ENCODE assay signal across 24 cellular contexts in genomic region chr7:27367179-27367929, GRCh38.
"Had no signal": no experiment of that assay in that cellular context is flagged by ENCODE, and none has a peak within 500 bp of the region (broad histone marks: within the 10 kb centered on the region; RNA-seq: fewer than 3 reads in every experiment).

No MANE protein-coding gene starts in this region.

- H3K36me3 Mint-ChIP-seq: T-cell had no signal

- H3K27ac ChIP-seq: neutrophil, skin epidermis, suprapubic skin, upper lobe of left lung had no signal

- H3K36me3 ChIP-seq: neutrophil, suprapubic skin, upper lobe of left lung had no signal

- H3K4me1 Mint-ChIP-seq: activated T-helper 17 cell treated with anti-CD3 and anti-CD28 coated beads, Interleukin-2, amount 50 U/mL, for 72 hours; T-cell had no signal

- H3K27me3 ChIP-seq: neutrophil, suprapubic skin, upper lobe of left lung had no signal

- H3K27me3 Mint-ChIP-seq: dendritic cell treated with granulocyte-macrophage colony-stimulating factor and Interleukin-4, amounts not matched to agents 40 ng/mL and 50 ng/mL, for 4 days had no signal

- H3K4me3 Mint-ChIP-seq: activated T-helper 17 cell treated with anti-CD3 and anti-CD28 coated beads, Interleukin-2, amount 50 U/mL, for 72 hours; dendritic cell treated with granulocyte-macrophage colony-stimulating factor and Interleukin-4, amounts not matched to agents 40 ng/mL and 50 ng/mL, for 4 days; T-cell had no signal

- H3K9me3 ChIP-seq: neutrophil, suprapubic skin, upper lobe of left lung had no signal

- H3K9me3 Mint-ChIP-seq: activated T-helper 17 cell treated with anti-CD3 and anti-CD28 coated beads, Interleukin-2, amount 50 U/mL, for 72 hours; dendritic cell treated with granulocyte-macrophage colony-stimulating factor and Interleukin-4, amounts not matched to agents 40 ng/mL and 50 ng/mL, for 4 days; T-cell had no signal

- H3K27ac Mint-ChIP-seq: activated T-helper 17 cell treated with anti-CD3 and anti-CD28 coated beads, Interleukin-2, amount 50 U/mL, for 72 hours; dendritic cell treated with granulocyte-macrophage colony-stimulating factor and Interleukin-4, amounts not matched to agents 40 ng/mL and 50 ng/mL, for 4 days; T-cell had no signal

- ATAC-seq: activated CD4-positive, CD25-positive, alpha-beta regulatory T cell treated with anti-CD3 and anti-CD28 coated beads, Interleukin-2, amount 50 U/mL, for 24 hours; left cardiac atrium had no signal

- H3K4me3 ChIP-seq: lung, skin epidermis, suprapubic skin, upper lobe of left lung had no signal

- DNase-seq: activated CD4-positive, alpha-beta T cell treated with anti-CD3 and anti-CD28 coated beads, Interleukin-2, amount 50 U/mL, for 4 hours; activated naive CD4-positive, alpha-beta T cell treated with Interleukin-2 at 50 U/mL for 16 hours; activated T-cell treated with anti-CD3 and anti-CD28 coated beads for 4 hours; aorta; effector memory CD4-positive, alpha-beta T cell; foreskin melanocyte; head of caudate nucleus; left cardiac atrium; midbrain; posterior cingulate gyrus; stimulated activated CD4-positive, alpha-beta T cell treated with anti-CD3 and anti-CD28 coated beads, Interleukin-15, amount 100 ng/mL, for 24 hours; stimulated activated CD4-positive, alpha-beta T cell treated with anti-CD3 and anti-CD28 coated beads, Interleukin-4, amount 100 ng/mL, for 4 hours; stimulated activated CD8-positive, alpha-beta memory T cell treated with anti-CD3 and anti-CD28 coated beads, Interleukin-4, amount 100 ng/mL, for 48 hours; stimulated activated naive CD4-positive, alpha-beta T cell treated with Interleukin-2 at 50 U/mL for 16 hours; T-cell; T-helper 9 cell; upper lobe of left lung had no signal
